ENCODE assay signal across 8 cellular contexts in the genomic region with DNA sequence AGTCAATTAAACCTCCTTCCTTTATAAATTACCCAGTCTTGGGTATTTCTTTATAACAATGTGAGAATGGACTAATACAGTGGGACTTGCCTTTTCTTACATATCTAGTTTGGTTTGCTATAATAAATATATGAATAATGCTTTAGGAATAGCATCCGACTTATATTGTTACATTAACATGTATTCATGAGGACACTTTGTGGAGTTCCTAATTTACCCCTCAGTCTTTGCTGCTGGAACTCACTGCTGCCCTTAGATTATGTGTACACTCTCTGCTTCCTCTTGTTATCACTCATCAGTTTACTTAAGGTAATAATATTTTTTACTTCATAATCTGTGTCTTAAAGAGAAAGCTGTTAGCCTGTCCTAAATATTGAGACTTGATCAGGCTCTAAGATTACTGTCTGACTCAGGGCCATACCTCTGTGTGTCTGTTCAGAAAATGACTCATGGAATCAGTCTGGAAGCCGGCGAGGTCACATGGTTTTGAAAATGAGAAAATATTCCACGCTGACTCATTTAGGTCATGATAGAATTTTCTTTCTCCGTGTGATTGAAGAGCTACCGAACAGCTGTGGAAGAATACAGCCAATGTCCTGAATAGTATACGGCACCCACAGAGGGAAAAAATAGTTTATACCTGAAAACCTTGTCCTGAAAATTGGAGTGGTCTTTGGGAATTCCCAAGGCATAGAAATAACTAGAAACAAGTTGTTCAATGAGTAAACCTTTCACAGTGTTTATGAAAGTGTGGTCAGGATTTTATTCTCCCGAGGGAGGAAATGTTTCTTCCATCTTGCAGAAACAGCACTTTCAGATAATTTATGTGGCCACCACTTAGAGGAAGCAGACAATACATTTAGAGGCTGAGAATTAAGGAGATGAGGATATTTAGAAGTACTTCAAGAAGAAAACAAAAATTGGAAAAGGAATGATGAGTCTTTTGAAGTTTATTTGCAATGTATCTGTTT.
DNase-seq lines count a peak whose midpoint lies in the region; ATAC-seq lines count a peak whose summit lies in the region.

No MANE protein-coding gene starts in this region.

- peak; percentile 70 for DNase-seq in Caki2 (ENCODE audit: low read depth)
- peak; percentile 85 for DNase-seq in HS-27A (ENCODE audit: low read depth)
- DNase-seq in activated naive CD8-positive, alpha-beta T cell treated with anti-CD3 and anti-CD28 coated beads, Interleukin-2, amount 50 U/mL, for 16 hours (ENCODE audit: low read depth, low spot score), result peak; percentile 7
- peak; percentile 63 for DNase-seq in hepatic stellate cell (ENCODE audit: low spot score)
- DNase-seq in stimulated activated CD8-positive, alpha-beta memory T cell treated with anti-CD3 and anti-CD28 coated beads, Interleukin-4, amount 100 ng/mL, for 24 hours (ENCODE audit: low read depth), result peak; percentile 22
- DNase-seq in HAP-1 (ENCODE audit: low spot score in 2 of 2), result no peak
- no peak for DNase-seq in NCI-H146 treated with DMSO at 0.1 percent for 48 hours (lab: John Stamatoyannopoulos, UW; ENCODE audit: unreplicated experiment)

- no peaks in the 10 kb centered on the region for H3K9me3 ChIP-seq in HAP-1

- no peaks in the 10 kb centered on the region for H3K4me1 ChIP-seq in HAP-1

- ATAC-seq in GM21381 (IDR thresholded peaks at IDR 0.05; ENCODE audit: unreplicated experiment), result peak; percentile 86

- in situ Hi-C loops in Caki2 (cut with HindIII; ENCODE audit: low pct_unique_long_range_greater_than_20kb, low sequenced_read_pairs), result no loop called here
- in situ Hi-C loops in HAP-1 (cut with MboI; ENCODE audit: low sequenced_read_pairs), result no loop called here

- no peaks in the 10 kb centered on the region for H3K27me3 ChIP-seq in HAP-1 (ENCODE audit: low read depth)

- H3K36me3 ChIP-seq in HAP-1 (replicated peaks), result no peaks in the 10 kb centered on the region

- no peak overlapping the region for H3K4me3 ChIP-seq in HAP-1

Comparison
In these comparisons a context has a peak if more than half of its experiments do, and no peak if none do; other contexts are left out.
1. DNase-seq: peak in Caki2 (single experiment), HS-27A (single experiment), activated naive CD8-positive, alpha-beta T cell treated with anti-CD3 and anti-CD28 coated beads, Interleukin-2, amount 50 U/mL, for 16 hours (single experiment), hepatic stellate cell (single experiment) and stimulated activated CD8-positive, alpha-beta memory T cell treated with anti-CD3 and anti-CD28 coated beads, Interleukin-4, amount 100 ng/mL, for 24 hours (single experiment); none in HAP-1 (0 of 2) and NCI-H146 treated with DMSO at 0.1 percent for 48 hours (single experiment).